1 cellular context compared by ENCODE assay signal in the genomic region with DNA sequence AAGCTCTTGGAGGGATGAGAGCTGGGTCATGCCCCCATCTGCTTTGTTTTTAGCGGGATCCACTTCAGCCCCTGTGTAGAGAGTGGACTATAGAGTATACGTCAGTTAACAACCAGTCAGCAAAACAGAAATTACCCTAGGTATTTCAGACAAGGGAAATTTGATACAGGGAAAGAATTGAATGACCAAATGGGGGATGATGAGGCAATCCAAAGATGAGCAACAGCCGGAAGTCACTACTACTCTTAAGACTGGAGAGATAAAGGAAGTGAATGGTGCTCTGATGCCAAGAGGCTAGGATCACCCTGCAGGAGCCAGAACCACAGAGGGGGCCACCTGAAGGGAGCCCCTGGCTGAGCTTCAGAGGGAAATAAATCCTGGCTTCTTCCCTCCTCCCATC.
TF ChIP-seq lines count a peak whose summit lies in the region.

No MANE protein-coding gene starts in this region.

TF ChIP-seq in K562, 482 proteins besides CTCF, POLR2A, EP300 and RAD21:
- no peak for TF ChIP-seq HNRNPUL1 (IDR thresholded peaks at IDR 0.05; ENCODE audit: low read length)
- TF ChIP-seq ATF3 (IDR thresholded peaks at IDR 0.05): peak; percentile 80
- TF ChIP-seq ATF3 (CRISPR knock-in tag; conservative IDR thresholded peaks at IDR 0.05): no peak
- no peak for TF ChIP-seq ZNF277 (CRISPR knock-in tag; IDR thresholded peaks at IDR 0.05; ENCODE audit: borderline replicate concordance)
- no peak for TF ChIP-seq ZNF695 (CRISPR knock-in tag; IDR thresholded peaks at IDR 0.05)
- no peak for TF ChIP-seq RAD51 (IDR thresholded peaks at IDR 0.05; ENCODE audit: borderline replicate concordance, low read depth)
- TF ChIP-seq MTA3 (IDR thresholded peaks at IDR 0.05; ENCODE audit: borderline replicate concordance): no peak
- no peak for TF ChIP-seq TBP (optimal IDR thresholded peaks at IDR 0.05; ENCODE audit: low read depth, low read length)
- no peak for TF ChIP-seq NR2C2 (CRISPR knock-in tag; IDR thresholded peaks at IDR 0.05)
- no peak for TF ChIP-seq NR2C2 (tag; IDR thresholded peaks at IDR 0.05)
- TF ChIP-seq CEBPG (CRISPR knock-in tag; IDR thresholded peaks at IDR 0.05): no peak
- TF ChIP-seq CEBPG (tag; conservative IDR thresholded peaks at IDR 0.05 in 1 of 2, IDR thresholded peaks at IDR 0.05 in 1 of 2): peak; percentile 64 to 73; a peak in 2 of 4 replicates
- TF ChIP-seq, protein P1, sequence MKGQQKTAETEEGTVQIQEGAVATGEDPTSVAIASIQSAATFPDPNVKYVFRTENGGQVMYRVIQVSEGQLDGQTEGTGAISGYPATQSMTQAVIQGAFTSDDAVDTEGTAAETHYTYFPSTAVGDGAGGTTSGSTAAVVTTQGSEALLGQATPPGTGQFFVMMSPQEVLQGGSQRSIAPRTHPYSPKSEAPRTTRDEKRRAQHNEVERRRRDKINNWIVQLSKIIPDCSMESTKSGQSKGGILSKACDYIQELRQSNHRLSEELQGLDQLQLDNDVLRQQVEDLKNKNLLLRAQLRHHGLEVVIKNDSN (CRISPR knock-in tag; IDR thresholded peaks at IDR 0.05): no peak
- no peak for TF ChIP-seq JUN (IDR thresholded peaks at IDR 0.05; ENCODE audit: borderline replicate concordance, low read depth, low read length)
- TF ChIP-seq JUN (CRISPR knock-in tag; IDR thresholded peaks at IDR 0.05; ENCODE audit: borderline replicate concordance): no peak
- TF ChIP-seq GABPA (tag; conservative IDR thresholded peaks at IDR 0.05; ENCODE audit: low read depth): peak; percentile 44
- TF ChIP-seq ZSCAN32 (CRISPR knock-in tag; IDR thresholded peaks at IDR 0.05): no peak
- TF ChIP-seq ARID2 (IDR thresholded peaks at IDR 0.05): no peak
- peak; percentile 67 for TF ChIP-seq ZNF316 (IDR thresholded peaks at IDR 0.05)
- TF ChIP-seq MXI1 (IDR thresholded peaks at IDR 0.05; ENCODE audit: low read depth, low read length): no peak
- no peak for TF ChIP-seq ZNF561 (CRISPR knock-in tag; conservative IDR thresholded peaks at IDR 0.05)
- no peak for TF ChIP-seq SRSF9 (IDR thresholded peaks at IDR 0.05; ENCODE audit: borderline replicate concordance, low read depth, low read length)
- TF ChIP-seq, protein P2, sequence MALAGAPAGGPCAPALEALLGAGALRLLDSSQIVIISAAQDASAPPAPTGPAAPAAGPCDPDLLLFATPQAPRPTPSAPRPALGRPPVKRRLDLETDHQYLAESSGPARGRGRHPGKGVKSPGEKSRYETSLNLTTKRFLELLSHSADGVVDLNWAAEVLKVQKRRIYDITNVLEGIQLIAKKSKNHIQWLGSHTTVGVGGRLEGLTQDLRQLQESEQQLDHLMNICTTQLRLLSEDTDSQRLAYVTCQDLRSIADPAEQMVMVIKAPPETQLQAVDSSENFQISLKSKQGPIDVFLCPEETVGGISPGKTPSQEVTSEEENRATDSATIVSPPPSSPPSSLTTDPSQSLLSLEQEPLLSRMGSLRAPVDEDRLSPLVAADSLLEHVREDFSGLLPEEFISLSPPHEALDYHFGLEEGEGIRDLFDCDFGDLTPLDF (CRISPR knock-in tag; IDR thresholded peaks at IDR 0.05): no peak
- peak; percentile 46; the same call in 1 of the 2 replicates for TF ChIP-seq C11orf30 (IDR thresholded peaks at IDR 0.05; ENCODE audit: low read depth)
- no peak for TF ChIP-seq CHD1 (IDR thresholded peaks at IDR 0.05; ENCODE audit: low read length)
- TF ChIP-seq HINFP (tag; conservative IDR thresholded peaks at IDR 0.05; ENCODE audit: low read depth): no peak
- TF ChIP-seq CBFB (CRISPR knock-in tag; IDR thresholded peaks at IDR 0.05): no peak
- no peak for TF ChIP-seq SMARCA4 (IDR thresholded peaks at IDR 0.05)
TF ChIP-seq in K562: peak in this region for 5.
